ENCODE assay signal across 8 cellular contexts in genomic region chr12:52870361-52871290, GRCh38. TPM values are rescaled to one million over a fixed set of nuclear protein-coding genes. Genes with fewer than 3 reads are reported as not detected.
DNase-seq lines count a peak whose midpoint lies in the region; TF ChIP-seq lines count a peak whose summit lies in the region.

No MANE protein-coding gene starts in this region.

- no peak overlapping the region for H3K9ac ChIP-seq in neural cell (ENCODE audit: low read length)

- DNase-seq in DMS 273 (lab: John Stamatoyannopoulos, UW; ENCODE audit: unreplicated experiment) = peak; percentile 74
- DNase-seq in DMS 273 treated with DMSO at 0.1 percent for 48 hours (lab: John Stamatoyannopoulos, UW) = no peak
- DNase-seq in HAP-1 (ENCODE audit: low spot score in 2 of 2) = peak; percentile 36 to 88
- DNase-seq in NCI-H226 = peak; percentile 76
- DNase-seq in activated CD8-positive, alpha-beta memory T cell treated with anti-CD3 and anti-CD28 coated beads, Interleukin-2, amount 50 U/mL, for 24 hours (ENCODE audit: extremely low read depth) = peak; percentile 56
- peak; percentile 69 for DNase-seq in testis

- in situ Hi-C loops in HAP-1 (cut with MboI; ENCODE audit: low sequenced_read_pairs) = loop anchor here (10.0 kb wide), 1 partner anchor 506 kb away; the partner anchor contains the start of gene KRT85

- TF ChIP-seq EP300 in neural cell (conservative IDR thresholded peaks at IDR 0.05; ENCODE audit: poor library complexity, severe bottlenecking) = no peak

- 33 to 37% methylated on average over 14 of the region's 14 CpGs for WGBS in esophagus, 2 donors
- 51 to 57% methylated on average over 14 of the region's 14 CpGs for WGBS in testis, 2 donors

- intact Hi-C loops in testis (cut with DNase I; ENCODE audit: low total_unique reads) = loop anchor here (5.0 to 10.0 kb wide), 2 partner anchors 498 to 716 kb away; no protein-coding TSS in a partner anchor

- H3K27ac ChIP-seq in esophagus (ENCODE audit: low read depth in 2 of 2, low read length in 1 of 2) (peak overlapping the region; percentile 100), neural cell (ENCODE audit: low read length) (no peak overlapping the region), testis (no peak overlapping the region)

- H3K36me3 ChIP-seq in HAP-1 (replicated peaks) (no peaks in the 10 kb centered on the region), esophagus (ENCODE audit: control insufficient read depth in 2 of 2, insufficient read depth in 2 of 2, low read length in 1 of 2) (no peaks in the 10 kb centered on the region), neural cell (ENCODE audit: insufficient read depth, low read length) (no peaks in the 10 kb centered on the region), testis (ENCODE audit: low read depth, missing control alignments) (no peaks in the 10 kb centered on the region)

- H2AFZ ChIP-seq in neural cell (ENCODE audit: low read depth, low read length) = no peak overlapping the region

- H3K9me3 ChIP-seq in HAP-1 (no peaks in the 10 kb centered on the region), esophagus (ENCODE audit: control insufficient read depth in 2 of 2, insufficient read depth in 1 of 2, low read depth in 1 of 2, low read length in 1 of 2) (no peaks in the 10 kb centered on the region), neural cell (ENCODE audit: low read length) (no peaks in the 10 kb centered on the region), testis (no peaks in the 10 kb centered on the region)

- H3K4me3 ChIP-seq in HAP-1 = no peak overlapping the region
- H3K4me3 ChIP-seq in esophagus (ENCODE audit: low read depth in 1 of 2, low read length in 2 of 2) = peak overlapping the region in 1 of 2 donors; percentile 16
- H3K4me3 ChIP-seq in neural cell (ENCODE audit: low read length) = no peak overlapping the region
- H3K4me3 ChIP-seq in testis = no peak overlapping the region

- TF ChIP-seq RAD21 in neural cell (conservative IDR thresholded peaks at IDR 0.05) = peak; percentile 60

- H4K20me1 ChIP-seq in neural cell (ENCODE audit: insufficient read depth) = no peaks in the 10 kb centered on the region

- H3K9me2 ChIP-seq in neural cell (ENCODE audit: insufficient read depth, low read length) = no peaks in the 10 kb centered on the region

- H3K4me2 ChIP-seq in neural cell (ENCODE audit: low read length) = no peak overlapping the region

- H3F3A ChIP-seq in neural cell (ENCODE audit: insufficient read depth, low read length, poor library complexity, severe bottlenecking) = no peaks in the 10 kb centered on the region

- TF ChIP-seq POLR2A in testis (IDR thresholded peaks at IDR 0.05) = no peak

- no peaks in the 10 kb centered on the region for H3K27me3 ChIP-seq in HAP-1 (ENCODE audit: low read depth)
- no peaks in the 10 kb centered on the region for H3K27me3 ChIP-seq in esophagus (ENCODE audit: control insufficient read depth in 1 of 2, insufficient read depth in 2 of 2, low read length in 2 of 2)
- H3K27me3 ChIP-seq in neural cell (ENCODE audit: insufficient read depth, low read depth, low read length) = peaks cover 17% of the 10 kb centered on the region
- H3K27me3 ChIP-seq in testis = no peaks in the 10 kb centered on the region

- H3K79me2 ChIP-seq in neural cell (replicated peaks; ENCODE audit: insufficient read depth, low read length) = no peaks in the 10 kb centered on the region

- H3K4me1 ChIP-seq in HAP-1 (peaks cover 14% of the 10 kb centered on the region), esophagus (ENCODE audit: control insufficient read depth in 2 of 2, insufficient read depth in 2 of 2, low read length in 1 of 2) (peaks cover 12 to 43% of the 10 kb centered on the region in 2 donors), testis (peaks cover 16% of the 10 kb centered on the region)

- TF ChIP-seq CTCF in neural cell (IDR thresholded peaks at IDR 0.05; ENCODE audit: poor library complexity, severe bottlenecking) (peak; percentile 56), testis (IDR thresholded peaks at IDR 0.05) (peak; percentile 38 to 71 (median 61))

TF ChIP-seq in neural cell, 6 proteins besides CTCF, POLR2A, EP300 and RAD21:
- peak; percentile 61 for TF ChIP-seq SMC3 (conservative IDR thresholded peaks at IDR 0.05; ENCODE audit: poor library complexity)
- no peak for TF ChIP-seq TAF1 (IDR thresholded peaks at IDR 0.05; ENCODE audit: low read depth)
- no peak for TF ChIP-seq REST (IDR thresholded peaks at IDR 0.05; ENCODE audit: borderline replicate concordance)
- no peak for TF ChIP-seq EZH2 (IDR thresholded peaks at IDR 0.05; ENCODE audit: borderline replicate concordance, insufficient read depth, low read length, poor library complexity, severe bottlenecking)
- no peak for TF ChIP-seq MXI1 (conservative IDR thresholded peaks at IDR 0.05; ENCODE audit: poor library complexity, severe bottlenecking)

RNA-seq across cellular contexts. Expression of gene KRT78, which starts 21.8 kb away (rescaled TPM):
- polyA plus RNA-seq in esophagus (1,000 to 10,000 TPM in 1 of 2 donors, 100 to 1,000 TPM in 1; 633 to 1,998 TPM), neural cell (not detected in 2 replicates), testis (ENCODE audit: insufficient read depth, low read depth, low replicate concordance) (0.99 TPM)
- polyA minus RNA-seq in neural cell = not detected in 2 replicates
- total RNA-seq in testis = 1 to 10 TPM in 1 of 2 donors, under 1 TPM in 1; 0.93 to 1.1 TPM

RNA-seq across cellular contexts. Expression of gene KRT8, which starts 34.2 kb away (rescaled TPM):
- polyA plus RNA-seq in esophagus = 100 to 1,000 TPM in 1 of 2 donors, 10 to 100 TPM in 1; 38.7 to 105 TPM
- polyA plus RNA-seq in neural cell = 0.46 and 3.0 TPM in 2 replicates
- 0.35 and 0.49 TPM in 2 replicates for polyA minus RNA-seq in neural cell
- total RNA-seq in testis = 10 to 100 TPM; 13.2 to 14.6 TPM
- polyA plus RNA-seq in testis (ENCODE audit: insufficient read depth, low read depth, low replicate concordance) = 63.0 TPM

RNA-seq across cellular contexts. Expression of gene KRT79, which starts 36.5 kb away (rescaled TPM):
- 1 to 10 TPM in 1 of 2 donors, under 1 TPM in 1; 0.75 to 1.8 TPM for polyA plus RNA-seq in esophagus
- not detected in 2 replicates for polyA plus RNA-seq in neural cell
- polyA minus RNA-seq in neural cell = not detected in 2 replicates
- total RNA-seq in testis = under 1 TPM; 0.19 to 0.24 TPM
- not detected for polyA plus RNA-seq in testis (ENCODE audit: insufficient read depth, low read depth, low replicate concordance)

RNA-seq across cellular contexts. Expression of gene KRT4, which starts 56.7 kb away (rescaled TPM):
- polyA plus RNA-seq in esophagus = over 10,000 TPM in 1 of 2 donors, 1,000 to 10,000 TPM in 1; 8,130 to 17,509 TPM
- not detected in 2 replicates for polyA plus RNA-seq in neural cell
- polyA minus RNA-seq in neural cell = not detected in 2 replicates
- under 1 TPM in 1 of 2 donors, not detected in 1; 0.19 TPM for total RNA-seq in testis
- not detected for polyA plus RNA-seq in testis (ENCODE audit: insufficient read depth, low read depth, low replicate concordance)

Comparison
In these comparisons a context has a peak if more than half of its experiments do, and no peak if none do; other contexts are left out.
1. H3K27ac ChIP-seq: peak in esophagus (2 of 2); none in neural cell (single experiment) and testis (0 of 2).
2. RNA of gene KRT78, which starts 21.8 kb away (polyA plus RNA-seq): 633 to 1,998 TPM in esophagus; 0.99 TPM in testis (single experiment) and not detected in neural cell; every median in the first group is over 100 times any median in the second.